ENCODE assay signal across 1 cellular context in genomic region chr3:182843478-182843877, GRCh38.
TF ChIP-seq lines count a peak whose summit lies in the region.

No MANE protein-coding gene starts in this region.

TF ChIP-seq in IMR-90, 13 proteins besides CTCF, POLR2A, EP300 and RAD21:
- no peak for TF ChIP-seq CEBPB (IDR thresholded peaks at IDR 0.05; ENCODE audit: low read depth, low read length)
- no peak for TF ChIP-seq ELK1 (IDR thresholded peaks at IDR 0.05; ENCODE audit: borderline replicate concordance, low read depth, low read length)
- no peak for TF ChIP-seq NFE2L2 (IDR thresholded peaks at IDR 0.05; ENCODE audit: low read depth, low read length)
- TF ChIP-seq FOS (IDR thresholded peaks at IDR 0.05; ENCODE audit: low read depth, low read length): no peak
- no peak for TF ChIP-seq MXI1 (IDR thresholded peaks at IDR 0.05; ENCODE audit: borderline replicate concordance, low read depth, low read length)
- TF ChIP-seq USF2 (IDR thresholded peaks at IDR 0.05; ENCODE audit: low read depth, low read length): no peak
- TF ChIP-seq RCOR1 (IDR thresholded peaks at IDR 0.05; ENCODE audit: insufficient replicate concordance, low read length): no peak
